Comparison of ENCODE assay signal across 9 cellular contexts in genomic region chr1:40042337-40042736, GRCh38. TPM values are rescaled to one million over a fixed set of nuclear protein-coding genes. Genes with fewer than 3 reads are reported as not detected.
DNase-seq lines count a peak whose midpoint lies in the region; ATAC-seq and TF ChIP-seq lines count a peak whose summit lies in the region.
"Had no signal": no experiment of that assay in that cellular context is flagged by ENCODE, and none has a peak within 500 bp of the region (broad histone marks: within the 10 kb centered on the region; RNA-seq: fewer than 3 reads in every experiment).

No MANE protein-coding gene starts in this region.

- intact Hi-C loops in Calu3 (cut with micrococcal nuclease; ENCODE audit: unreplicated experiment), result no loop called here

- H2AFZ ChIP-seq in OCI-LY1 (ENCODE audit: low read length), result no peak overlapping the region
- no peak overlapping the region for H2AFZ ChIP-seq in neural progenitor cell (replicated peaks)

- CTCF ChIA-PET in Calu3 (lab: Charles Lee), result no interaction called here

- no peaks in the 10 kb centered on the region for H3K27me3 Mint-ChIP-seq in Calu3 (ENCODE audit: unreplicated experiment)
- H3K27me3 Mint-ChIP-seq in neural progenitor cell (ENCODE audit: insufficient read depth, low read depth), result peaks cover 6% of the 10 kb centered on the region

- H3K36me3 Mint-ChIP-seq in Calu3 (ENCODE audit: insufficient read depth, unreplicated experiment), result peaks cover 53% of the 10 kb centered on the region
- H3K36me3 Mint-ChIP-seq in neural progenitor cell, result peaks cover 5% of the 10 kb centered on the region

- H3K9ac ChIP-seq in OCI-LY1 (ENCODE audit: low read length), result peak overlapping the region; percentile 92; the same call in 1 of the 2 replicates
- H3K9ac ChIP-seq in duodenal mucosa (ENCODE audit: low read depth in 1 of 2, low read length in 2 of 2), result peak overlapping the region; percentile 5 to 14
- peak overlapping the region; percentile 31 for H3K9ac ChIP-seq in neural progenitor cell

- peaks cover 29% of the 10 kb centered on the region for H3K4me1 Mint-ChIP-seq in Calu3 (ENCODE audit: low read depth, unreplicated experiment)
- peaks cover 32% of the 10 kb centered on the region for H3K4me1 Mint-ChIP-seq in neural progenitor cell

- H3K27me3 ChIP-seq in OCI-LY1 (ENCODE audit: insufficient read depth, low read length) (no peaks in the 10 kb centered on the region), duodenal mucosa (ENCODE audit: control insufficient read depth in 1 of 2, insufficient read depth in 2 of 2, low read length in 2 of 2) (no peaks in the 10 kb centered on the region), neural progenitor cell (no peaks in the 10 kb centered on the region)

- no peaks in the 10 kb centered on the region for H3K9me3 Mint-ChIP-seq in Calu3 (ENCODE audit: low read depth, unreplicated experiment)
- H3K9me3 Mint-ChIP-seq in neural progenitor cell, result no peaks in the 10 kb centered on the region

- H3K27ac ChIP-seq in OCI-LY1 (ENCODE audit: low read depth, low read length, poor library complexity, severe bottlenecking) (no peak overlapping the region), duodenal mucosa (ENCODE audit: low read depth, low read length) (no peak overlapping the region), neural progenitor cell (no peak overlapping the region)

- peak overlapping the region; percentile 3 for H3K27ac Mint-ChIP-seq in Calu3 (ENCODE audit: unreplicated experiment)
- H3K27ac Mint-ChIP-seq in neural progenitor cell, result no peak overlapping the region

- H3K9me3 ChIP-seq in OCI-LY1 (ENCODE audit: low read length) (no peaks in the 10 kb centered on the region), duodenal mucosa (ENCODE audit: control insufficient read depth in 1 of 2, low read length in 2 of 2) (no peaks in the 10 kb centered on the region), neural progenitor cell (ENCODE audit: low read depth) (no peaks in the 10 kb centered on the region)

- H3K4me1 ChIP-seq in OCI-LY1 (ENCODE audit: insufficient read depth, low read length, severe bottlenecking) (peaks cover 45% of the 10 kb centered on the region), duodenal mucosa (ENCODE audit: control insufficient read depth in 1 of 2, insufficient read depth in 2 of 2, low read length in 2 of 2) (peaks cover 29 to 50% of the 10 kb centered on the region in 2 donors), neural progenitor cell (peaks cover 6% of the 10 kb centered on the region)

- H3K9me2 ChIP-seq in OCI-LY1 (ENCODE audit: low read depth, low read length), result no peaks in the 10 kb centered on the region

- no TSS peak for BruUV-seq in Calu3 (replicated peaks; lab: Mats Ljungman, UMichigan)

- no peak for DNase-seq in Calu3
- no peak for DNase-seq in neural progenitor cell (ENCODE audit: low spot score)
- no peak for DNase-seq in A172 (ENCODE audit: low spot score)
- DNase-seq in GM10266 (ENCODE audit: extremely low spot score), result no peak
- no peak for DNase-seq in NCI-H2171 (lab: John Stamatoyannopoulos, UW)
- DNase-seq: NCI-H1105 treated with DMSO at 0.1 percent for 48 hours had no signal

- H3K4me3 ChIP-seq in OCI-LY1 (ENCODE audit: low read depth, low read length, poor library complexity, severe bottlenecking) (peak overlapping the region; percentile 82), duodenal mucosa (ENCODE audit: low read depth in 1 of 2, low read length in 2 of 2) (peak overlapping the region; percentile 54 to 99), neural progenitor cell (no peak overlapping the region)

- no peak for ATAC-seq in HG02798 (IDR thresholded peaks at IDR 0.05; ENCODE audit: poor library complexity, unreplicated experiment)

- TF ChIP-seq CTCF in Calu3 (IDR thresholded peaks at IDR 0.05; ENCODE audit: unreplicated experiment) (no peak), OCI-LY1 (IDR thresholded peaks at IDR 0.05; ENCODE audit: low read length) (no peak), neural progenitor cell (IDR thresholded peaks at IDR 0.05) (no peak), GM10266 (IDR thresholded peaks at IDR 0.05; ENCODE audit: control insufficient read depth, insufficient read depth, low read depth, missing control alignments) (no peak)

- H3K79me2 ChIP-seq in OCI-LY1 (ENCODE audit: insufficient read depth, low read length), result peaks cover 63% of the 10 kb centered on the region
- peaks cover 67% of the 10 kb centered on the region for H3K79me2 ChIP-seq in neural progenitor cell (ENCODE audit: low read depth)

- H4K20me1 ChIP-seq in OCI-LY1 (ENCODE audit: insufficient read depth, low read length) (no peaks in the 10 kb centered on the region), neural progenitor cell (ENCODE audit: low read depth) (peaks cover 37% of the 10 kb centered on the region)

- H3K36me3 ChIP-seq in OCI-LY1 (ENCODE audit: insufficient read depth, low read length) (peaks cover 32% of the 10 kb centered on the region), duodenal mucosa (ENCODE audit: control insufficient read depth in 1 of 2, insufficient read depth in 2 of 2, low read length in 2 of 2) (peaks cover 0 to 8% of the 10 kb centered on the region in 2 donors), neural progenitor cell (no peaks in the 10 kb centered on the region)

- H3K4me2 ChIP-seq in OCI-LY1 (ENCODE audit: low read length) (peak overlapping the region; percentile 93), neural progenitor cell (peak overlapping the region; percentile 94)

- peaks cover 5% of the 10 kb centered on the region; the same call in 1 of the 2 replicates for H3F3A ChIP-seq in OCI-LY1 (ENCODE audit: insufficient read depth, low read length)
- peaks cover 16% of the 10 kb centered on the region for H3F3A ChIP-seq in neural progenitor cell (ENCODE audit: low read depth)

- H3K4me3 Mint-ChIP-seq in Calu3 (ENCODE audit: low read depth, unreplicated experiment) (peak overlapping the region; percentile 85), neural progenitor cell (peak overlapping the region; percentile 58)

RNA-seq across cellular contexts. Expression of gene CAP1, which starts 1.8 kb away (rescaled TPM):
- 307 and 309 TPM in 2 replicates for total RNA-seq in Calu3 (2022)
- total RNA-seq in neural progenitor cell (ENCODE audit: low replicate concordance), result 150 and 154 TPM in 2 replicates
- 386 and 407 TPM in 2 replicates for total RNA-seq in A172 (2014; rRNA removed; shearing (Covaris generic))

RNA-seq across cellular contexts. Expression of gene PPT1, which starts 54.7 kb away (rescaled TPM):
- total RNA-seq in Calu3 (2022) (57.8 and 70.2 TPM in 2 replicates), neural progenitor cell (ENCODE audit: low replicate concordance) (110 and 115 TPM in 2 replicates)
- 78.7 and 88.3 TPM in 2 replicates for total RNA-seq in A172 (2014; rRNA removed; shearing (Covaris generic))

Comparison
In these comparisons a context has a peak if more than half of its experiments do, and no peak if none do; other contexts are left out.
1. H3K9ac ChIP-seq: peak in every context shown above with its lines; median percentile 92 in OCI-LY1; 31 in neural progenitor cell; 10 in duodenal mucosa.